1 cellular context compared by ENCODE assay signal in genomic region chr11:33867566-33867965, GRCh38.
TF ChIP-seq lines count a peak whose summit lies in the region.

No MANE protein-coding gene starts in this region.

TF ChIP-seq in endothelial cell of umbilical vein, 7 proteins besides CTCF, POLR2A, EP300 and RAD21 (continued from another document):
- no peak for TF ChIP-seq MYC (IDR thresholded peaks at IDR 0.05; ENCODE audit: low read depth, low read length)
TF ChIP-seq in endothelial cell of umbilical vein: peak in this region for 0.
